ENCODE assay signal across 1 cellular context in the genomic region with DNA sequence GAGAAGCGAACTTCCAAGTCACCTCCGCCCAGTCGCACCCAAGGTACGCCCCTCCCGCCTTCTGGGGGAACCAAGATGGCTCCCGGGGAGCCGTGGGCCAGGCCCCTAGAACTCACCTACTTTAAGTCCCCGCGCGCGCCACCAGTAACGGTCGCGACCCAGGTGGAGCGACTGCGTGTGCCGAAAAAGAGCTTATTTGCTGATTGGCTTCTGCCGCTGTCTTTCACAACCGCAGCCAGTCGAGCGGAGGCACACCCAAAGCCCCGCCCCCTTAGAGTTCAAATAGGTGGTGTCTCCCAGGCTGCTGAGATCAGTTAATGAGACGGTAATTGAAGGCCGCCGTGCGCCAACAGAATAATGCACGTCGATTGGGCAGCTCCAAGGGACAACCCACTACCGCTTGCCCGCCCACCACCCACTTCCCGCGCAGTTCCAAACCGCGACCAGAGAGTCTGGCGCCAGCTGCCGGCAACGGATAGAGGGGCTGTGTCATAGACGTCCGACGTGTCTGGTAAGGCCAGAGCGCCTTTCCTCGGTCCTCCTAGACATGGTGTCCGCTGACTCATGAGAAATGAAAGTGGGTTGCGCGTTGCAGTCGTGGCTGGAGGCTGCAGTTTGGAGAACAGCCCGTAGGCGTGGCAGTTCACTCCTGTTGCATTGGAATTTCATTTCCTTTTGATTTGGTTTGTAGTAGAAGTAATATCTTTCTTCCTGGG.
TF ChIP-seq lines count a peak whose summit lies in the region.

Gene MDC1 (minus strand): TSS at position 153 of the 716 bp plus-strand sequence. CDS start 2,106 bp downstream, outside the sequence.

TF ChIP-seq in GM12878, 131 proteins besides CTCF, POLR2A, EP300 and RAD21 (continued from another document and continues in another):
- TF ChIP-seq JUNB (IDR thresholded peaks at IDR 0.05), result peak; percentile 48
- peak; percentile 71 for TF ChIP-seq POLR2AphosphoS2 (IDR thresholded peaks at IDR 0.05; ENCODE audit: low read depth, low read length)
- TF ChIP-seq, protein P1, sequence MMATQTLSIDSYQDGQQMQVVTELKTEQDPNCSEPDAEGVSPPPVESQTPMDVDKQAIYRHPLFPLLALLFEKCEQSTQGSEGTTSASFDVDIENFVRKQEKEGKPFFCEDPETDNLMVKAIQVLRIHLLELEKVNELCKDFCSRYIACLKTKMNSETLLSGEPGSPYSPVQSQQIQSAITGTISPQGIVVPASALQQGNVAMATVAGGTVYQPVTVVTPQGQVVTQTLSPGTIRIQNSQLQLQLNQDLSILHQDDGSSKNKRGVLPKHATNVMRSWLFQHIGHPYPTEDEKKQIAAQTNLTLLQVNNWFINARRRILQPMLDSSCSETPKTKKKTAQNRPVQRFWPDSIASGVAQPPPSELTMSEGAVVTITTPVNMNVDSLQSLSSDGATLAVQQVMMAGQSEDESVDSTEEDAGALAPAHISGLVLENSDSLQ (IDR thresholded peaks at IDR 0.05), result peak; percentile 99
- TF ChIP-seq TAF1 (IDR thresholded peaks at IDR 0.05; ENCODE audit: borderline replicate concordance, low read depth, low read length), result peak; percentile 95
- peak; percentile 20; the same call in 1 of the 2 replicates for TF ChIP-seq SMARCA5 (IDR thresholded peaks at IDR 0.05)
- peak; percentile 90 for TF ChIP-seq CHD2 (IDR thresholded peaks at IDR 0.05; ENCODE audit: borderline replicate concordance, low read depth, low read length)
- no peak; the same call in 1 of the 2 replicates for TF ChIP-seq MLLT1 (IDR thresholded peaks at IDR 0.05)
- no peak for TF ChIP-seq HDGF (IDR thresholded peaks at IDR 0.05)
- peak in 1 of 2 experiments; percentile 88; a peak in 3 of 4 replicates for TF ChIP-seq IKZF2 (IDR thresholded peaks at IDR 0.05)
- TF ChIP-seq TCF7 (IDR thresholded peaks at IDR 0.05; ENCODE audit: borderline replicate concordance), result no peak
- TF ChIP-seq CBFB (IDR thresholded peaks at IDR 0.05; ENCODE audit: low read depth), result peak; percentile 92
- peak; percentile 53; the same call in 1 of the 2 replicates for TF ChIP-seq JUND (IDR thresholded peaks at IDR 0.05; ENCODE audit: low read depth, low read length)
- TF ChIP-seq YY1 (IDR thresholded peaks at IDR 0.05; ENCODE audit: low read depth, low read length), result peak; percentile 97
- no peak for TF ChIP-seq SUPT20H (IDR thresholded peaks at IDR 0.05; ENCODE audit: borderline replicate concordance, control insufficient read depth, low read depth, low read length)
- peak; percentile 43 for TF ChIP-seq SMAD1 (IDR thresholded peaks at IDR 0.05; ENCODE audit: low read depth, partially characterized antibody)
- peak; percentile 80; the same call in 1 of the 2 replicates for TF ChIP-seq MYB (IDR thresholded peaks at IDR 0.05; ENCODE audit: borderline replicate concordance, low read depth, low read length)
- TF ChIP-seq IRF4 (IDR thresholded peaks at IDR 0.05; ENCODE audit: low read depth, low read length), result peak; percentile 65; the same call in 1 of the 2 replicates
- peak; percentile 51 for TF ChIP-seq FOS (IDR thresholded peaks at IDR 0.05; ENCODE audit: borderline replicate concordance, extremely low read depth, insufficient read length)
- TF ChIP-seq, protein P2, sequence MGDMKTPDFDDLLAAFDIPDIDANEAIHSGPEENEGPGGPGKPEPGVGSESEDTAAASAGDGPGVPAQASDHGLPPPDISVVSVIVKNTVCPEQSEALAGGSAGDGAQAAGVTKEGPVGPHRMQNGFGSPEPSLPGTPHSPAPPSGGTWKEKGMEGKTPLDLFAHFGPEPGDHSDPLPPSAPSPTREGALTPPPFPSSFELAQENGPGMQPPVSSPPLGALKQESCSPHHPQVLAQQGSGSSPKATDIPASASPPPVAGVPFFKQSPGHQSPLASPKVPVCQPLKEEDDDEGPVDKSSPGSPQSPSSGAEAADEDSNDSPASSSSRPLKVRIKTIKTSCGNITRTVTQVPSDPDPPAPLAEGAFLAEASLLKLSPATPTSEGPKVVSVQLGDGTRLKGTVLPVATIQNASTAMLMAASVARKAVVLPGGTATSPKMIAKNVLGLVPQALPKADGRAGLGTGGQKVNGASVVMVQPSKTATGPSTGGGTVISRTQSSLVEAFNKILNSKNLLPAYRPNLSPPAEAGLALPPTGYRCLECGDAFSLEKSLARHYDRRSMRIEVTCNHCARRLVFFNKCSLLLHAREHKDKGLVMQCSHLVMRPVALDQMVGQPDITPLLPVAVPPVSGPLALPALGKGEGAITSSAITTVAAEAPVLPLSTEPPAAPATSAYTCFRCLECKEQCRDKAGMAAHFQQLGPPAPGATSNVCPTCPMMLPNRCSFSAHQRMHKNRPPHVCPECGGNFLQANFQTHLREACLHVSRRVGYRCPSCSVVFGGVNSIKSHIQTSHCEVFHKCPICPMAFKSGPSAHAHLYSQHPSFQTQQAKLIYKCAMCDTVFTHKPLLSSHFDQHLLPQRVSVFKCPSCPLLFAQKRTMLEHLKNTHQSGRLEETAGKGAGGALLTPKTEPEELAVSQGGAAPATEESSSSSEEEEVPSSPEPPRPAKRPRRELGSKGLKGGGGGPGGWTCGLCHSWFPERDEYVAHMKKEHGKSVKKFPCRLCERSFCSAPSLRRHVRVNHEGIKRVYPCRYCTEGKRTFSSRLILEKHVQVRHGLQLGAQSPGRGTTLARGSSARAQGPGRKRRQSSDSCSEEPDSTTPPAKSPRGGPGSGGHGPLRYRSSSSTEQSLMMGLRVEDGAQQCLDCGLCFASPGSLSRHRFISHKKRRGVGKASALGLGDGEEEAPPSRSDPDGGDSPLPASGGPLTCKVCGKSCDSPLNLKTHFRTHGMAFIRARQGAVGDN (IDR thresholded peaks at IDR 0.05), result no peak
- TF ChIP-seq, protein P3, sequence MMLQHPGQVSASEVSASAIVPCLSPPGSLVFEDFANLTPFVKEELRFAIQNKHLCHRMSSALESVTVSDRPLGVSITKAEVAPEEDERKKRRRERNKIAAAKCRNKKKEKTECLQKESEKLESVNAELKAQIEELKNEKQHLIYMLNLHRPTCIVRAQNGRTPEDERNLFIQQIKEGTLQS (IDR thresholded peaks at IDR 0.05; ENCODE audit: borderline replicate concordance, extremely low read depth, low read depth, low read length), result no peak
- peak; percentile 73 for TF ChIP-seq MEF2A (IDR thresholded peaks at IDR 0.05; ENCODE audit: insufficient read depth, low read depth, low read length)
- TF ChIP-seq FOXM1 (IDR thresholded peaks at IDR 0.05; ENCODE audit: low read depth, low read length), result no peak
- TF ChIP-seq MXI1 (IDR thresholded peaks at IDR 0.05; ENCODE audit: low read depth, low read length), result peak; percentile 88
- TF ChIP-seq PBX3 (IDR thresholded peaks at IDR 0.05; ENCODE audit: insufficient replicate concordance, low read depth, low read length), result peak; percentile 97
- TF ChIP-seq KAT2A (conservative IDR thresholded peaks at IDR 0.05; ENCODE audit: control insufficient read depth, low read depth, low read length), result no peak
- peak in 1 of 2 experiments; percentile 78; a peak in 2 of 4 replicates for TF ChIP-seq ETV6 (conservative IDR thresholded peaks at IDR 0.05 in 1 of 2, IDR thresholded peaks at IDR 0.05 in 1 of 2; ENCODE audit: borderline replicate concordance in 1 of 2, low read depth in 1 of 2)
- TF ChIP-seq CREB1 (IDR thresholded peaks at IDR 0.05; ENCODE audit: low read depth), result no peak
- TF ChIP-seq, protein P4, sequence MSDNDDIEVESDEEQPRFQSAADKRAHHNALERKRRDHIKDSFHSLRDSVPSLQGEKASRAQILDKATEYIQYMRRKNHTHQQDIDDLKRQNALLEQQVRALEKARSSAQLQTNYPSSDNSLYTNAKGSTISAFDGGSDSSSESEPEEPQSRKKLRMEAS (IDR thresholded peaks at IDR 0.05; ENCODE audit: low read depth, low read length), result peak; percentile 55; the same call in 1 of the 2 replicates
- TF ChIP-seq ZBTB11 (CRISPR knock-in tag; IDR thresholded peaks at IDR 0.05), result no peak
- peak; percentile 68 for TF ChIP-seq BCL3 (IDR thresholded peaks at IDR 0.05; ENCODE audit: borderline replicate concordance, insufficient read depth, low read depth, low read length, poor library complexity, severe bottlenecking)
- no peak for TF ChIP-seq ZNF274 (IDR thresholded peaks at IDR 0.05; ENCODE audit: insufficient read depth, insufficient read length)
- no peak for TF ChIP-seq PRDM15 (CRISPR knock-in tag; IDR thresholded peaks at IDR 0.05)
- TF ChIP-seq HDAC6 (IDR thresholded peaks at IDR 0.05; ENCODE audit: unreplicated experiment), result no peak
- 0 out of 2 replicates have a peak, but pooled peaks have one; percentile 74 for TF ChIP-seq WRNIP1 (IDR thresholded peaks at IDR 0.05; ENCODE audit: borderline replicate concordance, low read depth, low read length)
- peak; percentile 77 for TF ChIP-seq HCFC1 (IDR thresholded peaks at IDR 0.05; ENCODE audit: low read length)
- TF ChIP-seq POLR2AphosphoS5 (IDR thresholded peaks at IDR 0.05; ENCODE audit: low read length), result peak; percentile 87
- peak; percentile 34; the same call in 1 of the 2 replicates for TF ChIP-seq RAD51 (IDR thresholded peaks at IDR 0.05)
- no peak for TF ChIP-seq MTA3 (IDR thresholded peaks at IDR 0.05; ENCODE audit: borderline replicate concordance, low read length)
- TF ChIP-seq LARP7 (IDR thresholded peaks at IDR 0.05), result peak; percentile 10; the same call in 1 of the 2 replicates
- peak; percentile 52 for TF ChIP-seq SMAD5 (IDR thresholded peaks at IDR 0.05; ENCODE audit: low read depth)
- TF ChIP-seq SP1 (IDR thresholded peaks at IDR 0.05; ENCODE audit: low read depth, low read length), result peak; percentile 94
